Comparison of ENCODE assay signal across 17 cellular contexts in genomic region chr15:87556886-87557285, GRCh38.
DNase-seq lines count a peak whose midpoint lies in the region; ATAC-seq and TF ChIP-seq lines count a peak whose summit lies in the region.
"Had no signal": no experiment of that assay in that cellular context is flagged by ENCODE, and none has a peak within 500 bp of the region (broad histone marks: within the 10 kb centered on the region; RNA-seq: fewer than 3 reads in every experiment).

No MANE protein-coding gene starts in this region.

- DNase-seq in mammary epithelial cell (no peak), breast epithelium (ENCODE audit: low spot score in 2 of 2) (no peak), foreskin keratinocyte (peak; percentile 31 to 55), neural progenitor cell (ENCODE audit: low spot score) (no peak), NCI-H748 (lab: John Stamatoyannopoulos, UW; ENCODE audit: unreplicated experiment) (no peak), NCI-H345 (lab: John Stamatoyannopoulos, UW) (no peak)
- DNase-seq: AML-193; CD4-positive, alpha-beta T cell; DMS153; DMS79; GF-D8 had no signal

- no peak overlapping the region for H3K9ac ChIP-seq in mammary epithelial cell (ENCODE audit: insufficient read depth, low read length)
- no peak overlapping the region for H3K9ac ChIP-seq in neural progenitor cell

- no peaks in the 10 kb centered on the region for H3K9me3 ChIP-seq in mammary epithelial cell (replicated peaks; ENCODE audit: insufficient read depth, low read length)
- H3K9me3 ChIP-seq in breast epithelium = peaks cover 0 to 9% of the 10 kb centered on the region in 2 donors
- no peaks in the 10 kb centered on the region for H3K9me3 ChIP-seq in neural progenitor cell (ENCODE audit: low read depth)
- H3K9me3 ChIP-seq: Caco-2, HAP-1 had no signal

- H3K79me2 ChIP-seq in mammary epithelial cell (ENCODE audit: insufficient read depth, low read length) (no peaks in the 10 kb centered on the region), neural progenitor cell (ENCODE audit: low read depth) (no peaks in the 10 kb centered on the region)

- H4K20me1 ChIP-seq in mammary epithelial cell (ENCODE audit: insufficient read depth, low read length) = no peaks in the 10 kb centered on the region
- H4K20me1 ChIP-seq in neural progenitor cell (ENCODE audit: low read depth) = no peaks in the 10 kb centered on the region

- no TSS peak for BruUV-seq in mammary epithelial cell (replicated peaks; lab: Mats Ljungman, UMichigan)

- H3F3A ChIP-seq in neural progenitor cell (ENCODE audit: low read depth) = no peaks in the 10 kb centered on the region

- peak overlapping the region; percentile 15 for H3K27ac Mint-ChIP-seq in neural progenitor cell
- H3K27ac Mint-ChIP-seq: CD4-positive, alpha-beta T cell had no signal

- H2AFZ ChIP-seq in mammary epithelial cell (ENCODE audit: low read depth, low read length) = peak overlapping the region; percentile 58
- no peak overlapping the region for H2AFZ ChIP-seq in neural progenitor cell (replicated peaks)

- no peak for TF ChIP-seq POLR2A in breast epithelium (IDR thresholded peaks at IDR 0.05)

- TF ChIP-seq CTCF in mammary epithelial cell (conservative IDR thresholded peaks at IDR 0.05 in 1 of 2, IDR thresholded peaks at IDR 0.05 in 1 of 2; ENCODE audit: extremely low read depth in 1 of 2, insufficient read depth in 1 of 2, low read depth in 1 of 2, low read length in 2 of 2) = no peak
- no peak for TF ChIP-seq CTCF in breast epithelium (IDR thresholded peaks at IDR 0.05)
- TF ChIP-seq CTCF in foreskin keratinocyte (conservative IDR thresholded peaks at IDR 0.05) = no peak
- no peak for TF ChIP-seq CTCF in neural progenitor cell (IDR thresholded peaks at IDR 0.05)

- CTCF ChIA-PET in mammary epithelial cell (lab: Charles Lee; ENCODE audit: low non-redundant PET) = interaction anchor here (0.6 kb wide), 1 partner anchor 9 kb away, joined by 14 read pairs; no protein-coding TSS in a partner anchor

- no peaks in the 10 kb centered on the region for H3K4me1 Mint-ChIP-seq in neural progenitor cell

- no peaks in the 10 kb centered on the region for H3K36me3 Mint-ChIP-seq in neural progenitor cell

- in situ Hi-C loops in mammary epithelial cell (cut with MboI; ENCODE audit: low sequenced_read_pairs in 2 of 2) = no loop called here

- H3K4me2 ChIP-seq in mammary epithelial cell (ENCODE audit: insufficient read depth, low read depth, low read length) (no peak overlapping the region), neural progenitor cell (no peak overlapping the region)
- H3K4me2 ChIP-seq: A549 had no signal

- H3K27me3 ChIP-seq in mammary epithelial cell (ENCODE audit: insufficient read depth, low read length) (no peaks in the 10 kb centered on the region), breast epithelium (no peaks in the 10 kb centered on the region), foreskin keratinocyte (no peaks in the 10 kb centered on the region), neural progenitor cell (no peaks in the 10 kb centered on the region)

- peaks cover 7% of the 10 kb centered on the region for H3K4me1 ChIP-seq in mammary epithelial cell (ENCODE audit: insufficient read depth, low read length)
- no peaks in the 10 kb centered on the region for H3K4me1 ChIP-seq in breast epithelium
- H3K4me1 ChIP-seq in foreskin keratinocyte = no peaks in the 10 kb centered on the region
- H3K4me1 ChIP-seq in neural progenitor cell = no peaks in the 10 kb centered on the region
- H3K4me1 ChIP-seq: A549, HAP-1 had no signal

- H3K27ac ChIP-seq in mammary epithelial cell (ENCODE audit: insufficient read depth, low read depth, low read length) (no peak overlapping the region), breast epithelium (no peak overlapping the region), foreskin keratinocyte (no peak overlapping the region), neural progenitor cell (no peak overlapping the region)
- H3K27ac ChIP-seq: 22Rv1, A549, C4-2B had no signal

- no peak overlapping the region for H3K4me3 Mint-ChIP-seq in neural progenitor cell
- H3K4me3 Mint-ChIP-seq: CD4-positive, alpha-beta T cell had no signal

- H3K4me3 ChIP-seq in mammary epithelial cell (replicated peaks in 1 of 3; ENCODE audit: insufficient read depth in 1 of 3, low read depth in 2 of 3, low read length in 3 of 3) (no peak overlapping the region), breast epithelium (no peak overlapping the region), neural progenitor cell (no peak overlapping the region)
- H3K4me3 ChIP-seq: A549, HAP-1 had no signal

- intact Hi-C loops in mammary epithelial cell (cut with micrococcal nuclease) (no loop called here), breast epithelium (cut with DNase I; ENCODE audit: low total_unique reads) (no loop called here)

- peak; percentile 52 for ATAC-seq in foreskin keratinocyte
- no peak for ATAC-seq in GM18517 (IDR thresholded peaks at IDR 0.05; ENCODE audit: unreplicated experiment)
- ATAC-seq: A549 had no signal

- dilution Hi-C loops in mammary epithelial cell (cut with HindIII; ENCODE audit: low sequenced_read_pairs) = no loop called here

- H3K27me3 Mint-ChIP-seq in neural progenitor cell (ENCODE audit: insufficient read depth, low read depth) = peaks cover 6% of the 10 kb centered on the region

- H3K36me3 ChIP-seq in mammary epithelial cell (ENCODE audit: insufficient read depth, low read length) (no peaks in the 10 kb centered on the region), breast epithelium (no peaks in the 10 kb centered on the region), neural progenitor cell (no peaks in the 10 kb centered on the region)
- H3K36me3 ChIP-seq: HAP-1 had no signal

- H3K9me3 Mint-ChIP-seq in neural progenitor cell = peaks cover 9% of the 10 kb centered on the region

Comparison
In these comparisons a context has a peak if more than half of its experiments do, and no peak if none do; other contexts are left out.
1. DNase-seq: peak in foreskin keratinocyte (2 of 2); none in mammary epithelial cell (single experiment), breast epithelium (0 of 2), neural progenitor cell (single experiment), NCI-H748 (single experiment) and NCI-H345 (single experiment).